1 cellular context compared by ENCODE assay signal in the genomic region with DNA sequence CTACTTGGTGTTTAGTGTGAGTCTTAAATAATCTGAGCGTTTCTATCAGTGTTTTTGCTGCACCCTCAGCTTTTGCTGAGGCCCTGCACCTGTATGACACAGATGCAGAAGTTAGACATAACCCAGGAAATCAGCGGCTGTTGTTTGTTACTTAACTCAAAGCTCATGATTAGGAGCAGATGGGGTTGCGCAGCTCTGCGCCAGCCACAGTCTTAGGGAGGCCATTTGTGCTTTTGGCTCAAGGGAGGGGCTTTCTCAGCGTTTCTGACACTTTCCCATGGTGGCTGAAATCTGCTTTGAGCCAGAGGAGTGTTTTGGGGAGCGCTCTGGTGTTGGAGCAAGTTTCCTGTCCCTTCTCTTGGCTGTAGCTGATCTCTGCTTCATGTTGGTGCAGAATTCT.
TF ChIP-seq lines count a peak whose summit lies in the region.

No MANE protein-coding gene starts in this region.

TF ChIP-seq in WTC11, 78 proteins besides CTCF, POLR2A, EP300 and RAD21 (continued from another document):
- TF ChIP-seq, protein P1, sequence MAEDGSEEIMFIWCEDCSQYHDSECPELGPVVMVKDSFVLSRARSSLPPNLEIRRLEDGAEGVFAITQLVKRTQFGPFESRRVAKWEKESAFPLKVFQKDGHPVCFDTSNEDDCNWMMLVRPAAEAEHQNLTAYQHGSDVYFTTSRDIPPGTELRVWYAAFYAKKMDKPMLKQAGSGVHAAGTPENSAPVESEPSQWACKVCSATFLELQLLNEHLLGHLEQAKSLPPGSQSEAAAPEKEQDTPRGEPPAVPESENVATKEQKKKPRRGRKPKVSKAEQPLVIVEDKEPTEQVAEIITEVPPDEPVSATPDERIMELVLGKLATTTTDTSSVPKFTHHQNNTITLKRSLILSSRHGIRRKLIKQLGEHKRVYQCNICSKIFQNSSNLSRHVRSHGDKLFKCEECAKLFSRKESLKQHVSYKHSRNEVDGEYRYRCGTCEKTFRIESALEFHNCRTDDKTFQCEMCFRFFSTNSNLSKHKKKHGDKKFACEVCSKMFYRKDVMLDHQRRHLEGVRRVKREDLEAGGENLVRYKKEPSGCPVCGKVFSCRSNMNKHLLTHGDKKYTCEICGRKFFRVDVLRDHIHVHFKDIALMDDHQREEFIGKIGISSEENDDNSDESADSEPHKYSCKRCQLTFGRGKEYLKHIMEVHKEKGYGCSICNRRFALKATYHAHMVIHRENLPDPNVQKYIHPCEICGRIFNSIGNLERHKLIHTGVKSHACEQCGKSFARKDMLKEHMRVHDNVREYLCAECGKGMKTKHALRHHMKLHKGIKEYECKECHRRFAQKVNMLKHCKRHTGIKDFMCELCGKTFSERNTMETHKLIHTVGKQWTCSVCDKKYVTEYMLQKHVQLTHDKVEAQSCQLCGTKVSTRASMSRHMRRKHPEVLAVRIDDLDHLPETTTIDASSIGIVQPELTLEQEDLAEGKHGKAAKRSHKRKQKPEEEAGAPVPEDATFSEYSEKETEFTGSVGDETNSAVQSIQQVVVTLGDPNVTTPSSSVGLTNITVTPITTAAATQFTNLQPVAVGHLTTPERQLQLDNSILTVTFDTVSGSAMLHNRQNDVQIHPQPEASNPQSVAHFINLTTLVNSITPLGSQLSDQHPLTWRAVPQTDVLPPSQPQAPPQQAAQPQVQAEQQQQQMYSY (CRISPR knock-in tag; IDR thresholded peaks at IDR 0.05): no peak
- TF ChIP-seq, protein P2, sequence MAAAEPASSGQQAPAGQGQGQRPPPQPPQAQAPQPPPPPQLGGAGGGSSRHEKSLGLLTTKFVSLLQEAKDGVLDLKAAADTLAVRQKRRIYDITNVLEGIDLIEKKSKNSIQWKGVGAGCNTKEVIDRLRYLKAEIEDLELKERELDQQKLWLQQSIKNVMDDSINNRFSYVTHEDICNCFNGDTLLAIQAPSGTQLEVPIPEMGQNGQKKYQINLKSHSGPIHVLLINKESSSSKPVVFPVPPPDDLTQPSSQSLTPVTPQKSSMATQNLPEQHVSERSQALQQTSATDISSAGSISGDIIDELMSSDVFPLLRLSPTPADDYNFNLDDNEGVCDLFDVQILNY (CRISPR knock-in tag; IDR thresholded peaks at IDR 0.05): no peak
- no peak for TF ChIP-seq RELA (CRISPR knock-in tag; IDR thresholded peaks at IDR 0.05; ENCODE audit: borderline replicate concordance)
- TF ChIP-seq, protein P3, sequence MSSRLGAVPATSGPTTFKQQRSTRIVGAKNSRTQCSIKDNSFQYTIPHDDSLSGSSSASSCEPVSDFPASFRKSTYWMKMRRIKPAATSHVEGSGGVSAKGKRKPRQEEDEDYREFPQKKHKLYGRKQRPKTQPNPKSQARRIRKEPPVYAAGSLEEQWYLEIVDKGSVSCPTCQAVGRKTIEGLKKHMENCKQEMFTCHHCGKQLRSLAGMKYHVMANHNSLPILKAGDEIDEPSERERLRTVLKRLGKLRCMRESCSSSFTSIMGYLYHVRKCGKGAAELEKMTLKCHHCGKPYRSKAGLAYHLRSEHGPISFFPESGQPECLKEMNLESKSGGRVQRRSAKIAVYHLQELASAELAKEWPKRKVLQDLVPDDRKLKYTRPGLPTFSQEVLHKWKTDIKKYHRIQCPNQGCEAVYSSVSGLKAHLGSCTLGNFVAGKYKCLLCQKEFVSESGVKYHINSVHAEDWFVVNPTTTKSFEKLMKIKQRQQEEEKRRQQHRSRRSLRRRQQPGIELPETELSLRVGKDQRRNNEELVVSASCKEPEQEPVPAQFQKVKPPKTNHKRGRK (CRISPR knock-in tag; IDR thresholded peaks at IDR 0.05; ENCODE audit: borderline replicate concordance): no peak
